Comparison of ENCODE assay signal across 12 cellular contexts in the genomic region with DNA sequence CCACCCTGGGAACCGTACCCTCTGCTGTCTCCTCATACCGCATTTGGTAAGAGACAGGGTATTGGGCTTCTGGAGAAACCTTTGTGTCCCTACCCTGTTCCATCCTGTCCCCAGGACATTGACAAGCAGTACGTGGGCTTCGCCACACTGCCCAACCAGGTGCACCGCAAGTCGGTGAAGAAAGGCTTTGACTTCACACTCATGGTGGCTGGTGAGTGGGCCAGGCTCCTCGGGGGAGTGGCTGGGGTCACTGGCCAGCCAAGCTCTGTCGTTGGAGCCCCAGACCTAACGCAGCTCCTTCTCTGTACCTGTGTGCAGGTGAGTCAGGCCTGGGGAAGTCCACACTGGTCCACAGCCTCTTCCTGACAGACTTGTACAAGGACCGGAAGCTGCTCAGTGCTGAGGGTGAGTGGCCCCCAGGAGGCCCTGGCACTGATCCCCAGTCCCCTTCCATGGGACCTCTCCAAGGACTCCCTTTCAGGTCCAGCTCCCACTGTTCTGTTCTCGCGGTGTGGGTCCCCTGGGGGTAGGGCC. TPM values are rescaled to one million over a fixed set of nuclear protein-coding genes. Genes with fewer than 3 reads are reported as not detected.
DNase-seq lines count a peak whose midpoint lies in the region; ATAC-seq and TF ChIP-seq lines count a peak whose summit lies in the region.
"Had no signal": no experiment of that assay in that cellular context is flagged by ENCODE, and none has a peak within 500 bp of the region (broad histone marks: within the 10 kb centered on the region; RNA-seq: fewer than 3 reads in every experiment).

No MANE protein-coding gene starts in this region.

- H3K4me3 ChIP-seq in left ventricle myocardium inferior (peak overlapping the region; percentile 80), transverse colon (peak overlapping the region in 2 of 4 donors; percentile 54 to 65)

- H3K27ac Mint-ChIP-seq in activated CD8-positive, alpha-beta memory T cell treated with anti-CD3 and anti-CD28 coated beads, Interleukin-2, amount 10 ng/mL, durations not matched to agents 7 days and 5 days = no peak overlapping the region
- H3K27ac Mint-ChIP-seq in WTC11 = no peak overlapping the region
- no peak overlapping the region for H3K27ac Mint-ChIP-seq in stimulated activated naive CD8-positive, alpha-beta T cell treated with anti-CD3 and anti-CD28 coated beads, Interleukin-15, amount 100 ng/mL, for 72 hours

- H3K9me3 ChIP-seq in left ventricle myocardium inferior (replicated peaks) (no peaks in the 10 kb centered on the region), transverse colon (no peaks in the 10 kb centered on the region)

- POLR2A ChIA-PET in WTC11 (lab: Charles Lee) = no interaction called here

- 75% methylated on average over 12 of the region's 12 CpGs; no CpG with 5 or more reads in 1 of the 2 donors for WGBS in transverse colon (ENCODE audit: low coverage in 1 of 2), 2 donors

- H3K27me3 ChIP-seq in left ventricle myocardium inferior (ENCODE audit: low read depth) = peaks cover 82% of the 10 kb centered on the region
- H3K27me3 ChIP-seq in transverse colon = peaks cover 92% of the 10 kb centered on the region

- H3K36me3 ChIP-seq in left ventricle myocardium inferior = peaks cover 29% of the 10 kb centered on the region
- no peaks in the 10 kb centered on the region for H3K36me3 ChIP-seq in transverse colon

- H3K9me3 Mint-ChIP-seq in activated CD8-positive, alpha-beta memory T cell treated with anti-CD3 and anti-CD28 coated beads, Interleukin-2, amount 10 ng/mL, durations not matched to agents 7 days and 5 days (ENCODE audit: low read depth) = no peaks in the 10 kb centered on the region
- H3K9me3 Mint-ChIP-seq in WTC11 = no peaks in the 10 kb centered on the region
- H3K9me3 Mint-ChIP-seq in stimulated activated naive CD8-positive, alpha-beta T cell treated with anti-CD3 and anti-CD28 coated beads, Interleukin-15, amount 100 ng/mL, for 72 hours = no peaks in the 10 kb centered on the region

- H3K27ac ChIP-seq in left ventricle myocardium inferior (replicated peaks) = peak overlapping the region; percentile 94
- H3K27ac ChIP-seq in transverse colon = peak overlapping the region in 1 of 4 donors; percentile 72

- in situ Hi-C loops in transverse colon (cut with MboI; ENCODE audit: low pct_ligation_motif_present in 1 of 4, low pct_unique_long_range_greater_than_20kb in 1 of 4, low sequenced_read_pairs in 3 of 4) = no loop called here

- peaks cover 51% of the 10 kb centered on the region for H3K27me3 Mint-ChIP-seq in activated CD8-positive, alpha-beta memory T cell treated with anti-CD3 and anti-CD28 coated beads, Interleukin-2, amount 10 ng/mL, durations not matched to agents 7 days and 5 days
- H3K27me3 Mint-ChIP-seq in WTC11 (ENCODE audit: low read depth) = peaks cover 80% of the 10 kb centered on the region
- H3K27me3 Mint-ChIP-seq in stimulated activated naive CD8-positive, alpha-beta T cell treated with anti-CD3 and anti-CD28 coated beads, Interleukin-15, amount 100 ng/mL, for 72 hours = peaks cover 73% of the 10 kb centered on the region

- no peaks in the 10 kb centered on the region for H3K36me3 Mint-ChIP-seq in activated CD8-positive, alpha-beta memory T cell treated with anti-CD3 and anti-CD28 coated beads, Interleukin-2, amount 10 ng/mL, durations not matched to agents 7 days and 5 days
- H3K36me3 Mint-ChIP-seq in WTC11 = peaks cover 10% of the 10 kb centered on the region

- no peak for TF ChIP-seq POLR2A in transverse colon (IDR thresholded peaks at IDR 0.05)

- intact Hi-C loops in left ventricle myocardium inferior (cut with micrococcal nuclease) (no loop called here), transverse colon (cut with DNase I; ENCODE audit: low total_unique reads) (no loop called here)

- no peak for DNase-seq in activated CD8-positive, alpha-beta memory T cell treated with anti-CD3 and anti-CD28 coated beads, Interleukin-2, amount 10 ng/mL, durations not matched to agents 7 days and 5 days
- DNase-seq in activated CD8-positive, alpha-beta memory T cell treated with anti-CD3 and anti-CD28 coated beads, Interleukin-2, amount 50 U/mL, for 48 hours = no peak
- DNase-seq in WTC11 (ENCODE audit: low spot score) (no peak), left ventricle myocardium inferior (no peak), GDM1 (lab: John Stamatoyannopoulos, UW) (no peak), transverse colon (no peak)
- DNase-seq in stimulated activated naive CD8-positive, alpha-beta T cell treated with anti-CD3 and anti-CD28 coated beads, Interleukin-15, amount 100 ng/mL, for 72 hours = no peak
- no peak for DNase-seq in stimulated activated naive CD4-positive, alpha-beta T cell (lab: John Stamatoyannopoulos, UW)
- DNase-seq: activated CD4-positive, CD25-positive, alpha-beta regulatory T cell treated with anti-CD3 and anti-CD28 coated beads, Interleukin-2, amount 50 U/mL, for 72 hours; midbrain; NCI-H2081 treated with DMSO at 0.1 percent for 48 hours had no signal

- no peak for TF ChIP-seq EP300 in transverse colon (IDR thresholded peaks at IDR 0.05; ENCODE audit: low read depth)

- CTCF ChIA-PET in activated CD8-positive, alpha-beta memory T cell treated with anti-CD3 and anti-CD28 coated beads, Interleukin-2, amount 10 ng/mL, durations not matched to agents 7 days and 5 days (lab: Charles Lee) = interaction anchor here (1.5 to 3.0 kb wide), 2 partner anchors 11 to 136 kb away, joined by 3 to 13 read pairs; no protein-coding TSS in a partner anchor
- CTCF ChIA-PET in WTC11 (lab: Charles Lee) = interaction anchor here (0.7 to 5.5 kb wide), 6 partner anchors 11 to 87 kb away, joined by 3 to 57 read pairs (median 6); no protein-coding TSS in a partner anchor

- H3K4me1 ChIP-seq in left ventricle myocardium inferior (peaks cover 95% of the 10 kb centered on the region), transverse colon (peaks cover 6 to 40% (median 30%) of the 10 kb centered on the region in 4 donors)

- ATAC-seq in activated CD8-positive, alpha-beta memory T cell treated with anti-CD3 and anti-CD28 coated beads, Interleukin-2, amount 10 ng/mL, durations not matched to agents 7 days and 5 days = no peak
- no peak for ATAC-seq in WTC11
- ATAC-seq in stimulated activated naive CD8-positive, alpha-beta T cell treated with anti-CD3 and anti-CD28 coated beads, Interleukin-15, amount 100 ng/mL, for 72 hours = no peak
- ATAC-seq: Panc1 had no signal

- H3K4me1 Mint-ChIP-seq in activated CD8-positive, alpha-beta memory T cell treated with anti-CD3 and anti-CD28 coated beads, Interleukin-2, amount 10 ng/mL, durations not matched to agents 7 days and 5 days = peaks cover 8% of the 10 kb centered on the region
- H3K4me1 Mint-ChIP-seq in WTC11 = peaks cover 22% of the 10 kb centered on the region
- peaks cover 48% of the 10 kb centered on the region for H3K4me1 Mint-ChIP-seq in stimulated activated naive CD8-positive, alpha-beta T cell treated with anti-CD3 and anti-CD28 coated beads, Interleukin-15, amount 100 ng/mL, for 72 hours

- TF ChIP-seq CTCF in WTC11 (IDR thresholded peaks at IDR 0.05) (no peak), left ventricle myocardium inferior (IDR thresholded peaks at IDR 0.05; ENCODE audit: borderline replicate concordance) (no peak), transverse colon (IDR thresholded peaks at IDR 0.05) (no peak)

- H3K4me3 Mint-ChIP-seq in activated CD8-positive, alpha-beta memory T cell treated with anti-CD3 and anti-CD28 coated beads, Interleukin-2, amount 10 ng/mL, durations not matched to agents 7 days and 5 days = peak overlapping the region; percentile 2
- peak overlapping the region; percentile 60 for H3K4me3 Mint-ChIP-seq in WTC11
- H3K4me3 Mint-ChIP-seq in stimulated activated naive CD8-positive, alpha-beta T cell treated with anti-CD3 and anti-CD28 coated beads, Interleukin-15, amount 100 ng/mL, for 72 hours = peak overlapping the region; percentile 73

TF ChIP-seq in WTC11, 78 proteins besides CTCF, POLR2A, EP300 and RAD21:
- TF ChIP-seq ZNF219 (CRISPR knock-in tag; IDR thresholded peaks at IDR 0.05; ENCODE audit: borderline replicate concordance) (no peak), FOXJ3 (CRISPR knock-in tag; IDR thresholded peaks at IDR 0.05; ENCODE audit: borderline replicate concordance) (no peak)

RNA-seq across cellular contexts. Expression of gene GP1BB, which starts 3.8 kb away (rescaled TPM):
- not detected for total RNA-seq in activated CD8-positive, alpha-beta memory T cell treated with anti-CD3 and anti-CD28 coated beads, Interleukin-2, amount 10 ng/mL, durations not matched to agents 7 days and 5 days
- total RNA-seq in WTC11 (2021) (1.4 to 4.3 TPM (median 3.3 TPM) in 3 replicates), left ventricle myocardium inferior (not detected), transverse colon (10 to 100 TPM in 1 of 4 donors, 1 to 10 TPM in 2, under 1 TPM in 1; 0.41 to 10.3 (median 1.8) TPM)

RNA-seq across cellular contexts. Expression of gene SEPTIN5, which starts 5.3 kb away (rescaled TPM):
- total RNA-seq in activated CD8-positive, alpha-beta memory T cell treated with anti-CD3 and anti-CD28 coated beads, Interleukin-2, amount 10 ng/mL, durations not matched to agents 7 days and 5 days = under 1 TPM in 1 of 2 experiments, not detected in 1; 0.30 TPM
- 12.6 to 22.4 TPM (median 15.2 TPM) in 3 replicates for total RNA-seq in WTC11 (2021)
- 141 TPM for total RNA-seq in left ventricle myocardium inferior
- 100 to 1,000 TPM in 1 of 4 donors, 1 to 10 TPM in 3; 2.5 to 709 (median 5.4) TPM for total RNA-seq in transverse colon

RNA-seq across cellular contexts. Expression of gene TBX1, which starts 41.0 kb away (rescaled TPM):
- 1 to 10 TPM in 1 of 2 experiments, under 1 TPM in 1; 0.91 to 1.1 TPM for total RNA-seq in activated CD8-positive, alpha-beta memory T cell treated with anti-CD3 and anti-CD28 coated beads, Interleukin-2, amount 10 ng/mL, durations not matched to agents 7 days and 5 days
- total RNA-seq in WTC11 (2021) (7.9 to 12.8 TPM (median 9.3 TPM) in 3 replicates), left ventricle myocardium inferior (8.0 TPM), transverse colon (1 to 10 TPM in 2 of 4 donors, not detected in 2; 1.1 to 1.3 TPM)

Comparison
In these comparisons a context has a peak if more than half of its experiments do, and no peak if none do; other contexts are left out.
1. H3K4me3 Mint-ChIP-seq: peak in every context shown above with its lines; median percentile 73 in stimulated activated naive CD8-positive, alpha-beta T cell treated with anti-CD3 and anti-CD28 coated beads, Interleukin-15, amount 100 ng/mL, for 72 hours; 60 in WTC11; 2 in activated CD8-positive, alpha-beta memory T cell treated with anti-CD3 and anti-CD28 coated beads, Interleukin-2, amount 10 ng/mL, durations not matched to agents 7 days and 5 days.